ENCODE assay signal across 8 cellular contexts in the genomic region with DNA sequence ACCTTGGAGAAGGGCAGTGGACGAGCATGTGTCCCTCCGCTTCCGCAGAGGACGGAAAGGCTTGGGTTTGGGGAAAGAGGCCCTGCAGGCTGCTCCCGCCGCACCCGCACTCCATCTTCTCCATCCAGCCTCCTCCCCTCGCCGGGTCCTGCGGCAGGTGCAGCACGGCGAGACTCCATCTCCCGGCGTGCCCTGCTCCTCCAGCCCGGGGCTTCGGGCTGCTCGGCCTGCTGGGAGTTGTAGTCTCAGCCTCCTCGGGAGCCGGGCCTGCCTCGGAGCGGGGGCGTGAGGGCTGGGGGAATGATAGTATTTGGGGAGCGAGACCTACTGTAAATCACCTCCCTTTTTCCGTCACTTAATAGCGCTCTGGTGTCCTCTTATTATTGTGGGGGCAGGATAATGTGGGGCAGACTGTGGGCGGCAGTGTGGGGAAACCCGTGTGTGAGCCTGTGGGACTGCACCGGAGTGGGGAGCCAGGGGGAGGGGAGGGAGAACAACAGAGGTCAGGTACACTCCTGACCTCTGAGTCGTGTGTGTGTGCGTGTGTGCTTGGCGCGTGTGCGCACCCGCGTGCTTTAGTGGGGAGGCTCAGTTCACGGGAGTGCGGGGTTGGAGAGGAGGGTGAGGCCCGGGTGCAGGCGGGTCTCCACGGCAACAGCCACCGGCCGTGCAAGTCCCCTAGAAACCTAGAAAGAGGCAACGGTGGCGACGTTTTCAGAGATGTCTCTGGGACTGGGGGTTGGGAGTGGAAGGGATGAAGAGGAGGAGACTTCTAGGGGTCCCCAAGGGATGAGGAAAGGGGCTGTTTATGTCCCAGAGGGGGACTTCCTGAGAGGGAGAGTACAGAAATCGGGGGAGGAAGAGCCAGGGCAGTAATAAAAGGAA. TPM values are rescaled to one million over a fixed set of nuclear protein-coding genes. Genes with fewer than 3 reads are reported as not detected.
A peak's percentile ranks its signal among the peaks of the same experiment; 100 is the strongest.
DNase-seq lines count a peak whose midpoint lies in the region; ATAC-seq and TF ChIP-seq lines count a peak whose summit lies in the region.

No MANE protein-coding gene starts in this region.

- H3K9me3 Mint-ChIP-seq in activated B cell treated with CpG ODN at 0.5 μM for 24 hours: no peaks in the 10 kb centered on the region

- ATAC-seq in GM18508 (IDR thresholded peaks at IDR 0.05; ENCODE audit: insufficient read depth, unreplicated experiment): peak; percentile 48
- peak; percentile 75 for ATAC-seq in HG02943 (IDR thresholded peaks at IDR 0.05; ENCODE audit: low read depth, unreplicated experiment)
- ATAC-seq in activated B cell treated with CpG ODN at 0.5 μM for 24 hours (ENCODE audit: low read depth): peak; percentile 96

- H3K27me3 Mint-ChIP-seq in activated B cell treated with CpG ODN at 0.5 μM for 24 hours: peaks cover 17% of the 10 kb centered on the region

- CTCF ChIA-PET in activated B cell treated with CpG ODN at 0.5 μM for 24 hours (lab: Charles Lee): interaction anchor here (0.7 to 1.0 kb wide), 3 partner anchors 17 to 61 kb away, joined by 3 read pairs; a partner anchor contains a TSS

- DNase-seq in NCI-H2081 treated with DMSO at 0.1 percent for 48 hours (lab: John Stamatoyannopoulos, UW): peak; percentile 38
- DNase-seq in activated B cell treated with CpG ODN at 0.5 μM for 24 hours: peak; percentile 73
- DNase-seq in caudate nucleus (lab: John Stamatoyannopoulos, UW): peak in 59 of 61 donors; percentile 54 to 93 (median 82)
- peak; percentile 88 for DNase-seq in islet precursor cell
- peak; percentile 78 for DNase-seq in stimulated activated CD4-positive, alpha-beta T cell treated with anti-CD3 and anti-CD28 coated beads, Interleukin-12 subunit alpha, Interleukin-12 subunit beta, amount 100 ng/mL, for 4 hours
- DNase-seq in mesenteric fat pad (ENCODE audit: low spot score): no peak

- POLR2A ChIA-PET in activated B cell treated with CpG ODN at 0.5 μM for 24 hours (lab: Charles Lee): interaction anchor here (0.5 to 1.5 kb wide), 9 partner anchors 18 to 501 kb away, joined by 3 to 10 read pairs (median 4); a partner anchor contains a TSS

- intact Hi-C loops in activated B cell treated with CpG ODN at 0.5 μM for 24 hours (cut with micrococcal nuclease): loop anchor here (1.0 to 10.0 kb wide), 9 partner anchors 18 to 377 kb away; a partner anchor contains a TSS

- H3K27ac ChIP-seq in caudate nucleus (ENCODE audit: low read depth, low read length): peak overlapping the region; percentile 80

- H3K4me3 Mint-ChIP-seq in activated B cell treated with CpG ODN at 0.5 μM for 24 hours: no peak overlapping the region

- H3K27ac Mint-ChIP-seq in activated B cell treated with CpG ODN at 0.5 μM for 24 hours: peak overlapping the region; percentile 76

- no peak for TF ChIP-seq CTCF in activated B cell treated with CpG ODN at 0.5 μM for 24 hours (IDR thresholded peaks at IDR 0.05)

- H3K4me1 Mint-ChIP-seq in activated B cell treated with CpG ODN at 0.5 μM for 24 hours: peaks cover 29% of the 10 kb centered on the region

- peaks cover 3% of the 10 kb centered on the region for H3K36me3 Mint-ChIP-seq in activated B cell treated with CpG ODN at 0.5 μM for 24 hours (ENCODE audit: low read depth)

RNA-seq across cellular contexts. Expression of a gene that starts 4.1 kb away (rescaled TPM):
- total RNA-seq in activated B cell treated with CpG ODN at 0.5 μM for 24 hours (0.02 and 0.13 TPM in 2 replicates), mesenteric fat pad (0.06 TPM)

RNA-seq across cellular contexts. Expression of a gene that starts 18.1 kb away (rescaled TPM):
- total RNA-seq in activated B cell treated with CpG ODN at 0.5 μM for 24 hours: 56.7 and 57.5 TPM in 2 replicates
- total RNA-seq in mesenteric fat pad: 36.5 TPM

RNA-seq across cellular contexts. Expression of a gene that starts 50.7 kb away (rescaled TPM):
- total RNA-seq in activated B cell treated with CpG ODN at 0.5 μM for 24 hours: not detected in 2 replicates
- total RNA-seq in mesenteric fat pad: not detected
